ENCODE assay signal across 20 cellular contexts in genomic region chr12:99392091-99392850, GRCh38.
"Had no signal": no experiment of that assay in that cellular context is flagged by ENCODE, and none has a peak within 500 bp of the region (broad histone marks: within the 10 kb centered on the region; RNA-seq: fewer than 3 reads in every experiment).

No MANE protein-coding gene starts in this region.

- H3K36me3 Mint-ChIP-seq: immature natural killer cell; natural killer cell treated with Interleukin-12 subunit alpha and Interleukin-12 subunit beta and Interleukin-15 and Interleukin-18, amount 100 ng/mL, for 72 hours; neural progenitor cell had no signal

- H3K9ac ChIP-seq: neural progenitor cell had no signal

- FAIRE-seq: kidney had no signal

- H3K4me3 ChIP-seq: esophagus squamous epithelium, gastroesophageal sphincter, left ventricle myocardium inferior, lower lobe of right lung, neural progenitor cell, ovary, right atrium auricular region, sigmoid colon, skin epidermis, stomach had no signal

- H3K27me3 ChIP-seq: esophagus squamous epithelium, gastroesophageal sphincter, neural progenitor cell, ovary, right atrium auricular region, sigmoid colon, stomach had no signal

- H3K4me1 Mint-ChIP-seq: immature natural killer cell, neural progenitor cell had no signal

- ATAC-seq: gastroesophageal sphincter; left cardiac atrium; lower lobe of right lung; natural killer cell treated with Interleukin-12 subunit alpha and Interleukin-12 subunit beta and Interleukin-15 and Interleukin-18, amount 100 ng/mL, for 72 hours had no signal

- H3K4me3 Mint-ChIP-seq: immature natural killer cell; natural killer cell treated with Interleukin-12 subunit alpha and Interleukin-12 subunit beta and Interleukin-15 and Interleukin-18, amount 100 ng/mL, for 72 hours; neural progenitor cell had no signal

- H3K36me3 ChIP-seq: esophagus squamous epithelium, gastroesophageal sphincter, left ventricle myocardium inferior, lower lobe of right lung, neural progenitor cell, ovary, right atrium auricular region, sigmoid colon, stomach had no signal

- H3K4me1 ChIP-seq: esophagus squamous epithelium, gastroesophageal sphincter, left ventricle myocardium inferior, lower lobe of right lung, right atrium auricular region, sigmoid colon, stomach had no signal

- H3K9me3 ChIP-seq: esophagus squamous epithelium, gastroesophageal sphincter, left ventricle myocardium inferior, lower lobe of right lung, ovary, right atrium auricular region, sigmoid colon, stomach had no signal

- H3K27me3 Mint-ChIP-seq: natural killer cell treated with Interleukin-12 subunit alpha and Interleukin-12 subunit beta and Interleukin-15 and Interleukin-18, amount 100 ng/mL, for 72 hours had no signal

- H3K27ac Mint-ChIP-seq: immature natural killer cell; natural killer cell treated with Interleukin-12 subunit alpha and Interleukin-12 subunit beta and Interleukin-15 and Interleukin-18, amount 100 ng/mL, for 72 hours; neural progenitor cell had no signal

- H3K9me3 Mint-ChIP-seq: neural progenitor cell had no signal

- H3K4me2 ChIP-seq: neural progenitor cell had no signal

- H2AFZ ChIP-seq: neural progenitor cell had no signal

- H3K27ac ChIP-seq: esophagus squamous epithelium, left ventricle myocardium inferior, lower lobe of right lung, neural progenitor cell, ovary, right atrium auricular region, sigmoid colon, skin epidermis, stomach had no signal

- DNase-seq: dermis blood vessel endothelial cell; esophagus squamous epithelium; foreskin fibroblast; immature natural killer cell; kidney; left cardiac atrium; left ventricle myocardium inferior; lower lobe of right lung; mesenchymal stem cell; midbrain; ovary; sigmoid colon; stimulated activated naive CD4-positive, alpha-beta T cell; stomach; trophoblast cell had no signal
